Comparison of ENCODE assay signal across 9 cellular contexts in genomic region chr12:11762723-11763326, GRCh38.
A peak's percentile ranks its signal among the peaks of the same experiment; 100 is the strongest.
DNase-seq lines count a peak whose midpoint lies in the region; ATAC-seq and TF ChIP-seq lines count a peak whose summit lies in the region.
"Had no signal": no experiment of that assay in that cellular context is flagged by ENCODE, and none has a peak within 500 bp of the region (broad histone marks: within the 10 kb centered on the region; RNA-seq: fewer than 3 reads in every experiment).

No MANE protein-coding gene starts in this region.

- H3K4me3 ChIP-seq in heart left ventricle = no peak overlapping the region
- H3K4me3 ChIP-seq in right atrium auricular region = no peak overlapping the region
- no peak overlapping the region for H3K4me3 ChIP-seq in esophagus (ENCODE audit: low read depth in 1 of 2, low read length in 2 of 2)
- no peak overlapping the region for H3K4me3 ChIP-seq in upper lobe of left lung
- H3K4me3 ChIP-seq in suprapubic skin = no peak overlapping the region

- DNase-seq in heart left ventricle (no peak), right atrium auricular region (ENCODE audit: low spot score) (no peak), upper lobe of left lung (no peak), suprapubic skin (ENCODE audit: low spot score in 2 of 2) (no peak), RKO (ENCODE audit: low spot score) (no peak)
- DNase-seq in stimulated activated CD4-positive, alpha-beta T cell treated with anti-CD3 and anti-CD28 coated beads, Interleukin-15, amount 100 ng/mL, for 24 hours = no peak

- no peaks in the 10 kb centered on the region for H3K27me3 ChIP-seq in heart left ventricle
- no peaks in the 10 kb centered on the region for H3K27me3 ChIP-seq in right atrium auricular region
- H3K27me3 ChIP-seq in esophagus (ENCODE audit: control insufficient read depth in 1 of 2, insufficient read depth in 2 of 2, low read length in 2 of 2) = no peaks in the 10 kb centered on the region
- H3K27me3 ChIP-seq in upper lobe of left lung = no peaks in the 10 kb centered on the region
- no peaks in the 10 kb centered on the region for H3K27me3 ChIP-seq in suprapubic skin

- WGBS in heart left ventricle, 4 donors = 84 to 89% (median 86%) methylated on average over 9 of the region's 9 CpGs
- 73 to 75% methylated on average over 9 of the region's 9 CpGs for WGBS in esophagus, 2 donors
- 61 to 66% methylated on average over 9 of the region's 9 CpGs for WGBS in upper lobe of left lung, 2 donors
- 76% methylated on average over 9 of the region's 9 CpGs for WGBS in suprapubic skin

- no peak for TF ChIP-seq EP300 in upper lobe of left lung (IDR thresholded peaks at IDR 0.05)
- no peak for TF ChIP-seq EP300 in suprapubic skin (IDR thresholded peaks at IDR 0.05)

- intact Hi-C loops in heart left ventricle (cut with DNase I) = loop anchor here in 2 of 10 donors (10.0 kb wide), 2 partner anchors 52 to 102 kb away; no protein-coding TSS in a partner anchor

- H3K27ac ChIP-seq in heart left ventricle = peak overlapping the region in 7 of 12 donors; percentile 8 to 90 (median 24)
- H3K27ac ChIP-seq in right atrium auricular region = peak overlapping the region in 1 of 2 donors; percentile 10
- peak overlapping the region; percentile 15 to 68 for H3K27ac ChIP-seq in esophagus (ENCODE audit: low read depth in 2 of 2, low read length in 1 of 2)
- H3K27ac ChIP-seq in upper lobe of left lung = peak overlapping the region; percentile 40 to 53 (median 52)
- no peak overlapping the region for H3K27ac ChIP-seq in suprapubic skin

- ATAC-seq in heart left ventricle (no peak), HG03442 (IDR thresholded peaks at IDR 0.05; ENCODE audit: unreplicated experiment) (peak; percentile 34), upper lobe of left lung (ENCODE audit: low FRiP score in 2 of 2) (no peak)
- ATAC-seq: Panc1 had no signal

- TF ChIP-seq CTCF in heart left ventricle (IDR thresholded peaks at IDR 0.05) (no peak), right atrium auricular region (IDR thresholded peaks at IDR 0.05) (no peak), upper lobe of left lung (IDR thresholded peaks at IDR 0.05) (no peak), suprapubic skin (IDR thresholded peaks at IDR 0.05) (no peak)

- no peaks in the 10 kb centered on the region for H3K9me3 ChIP-seq in heart left ventricle
- no peaks in the 10 kb centered on the region for H3K9me3 ChIP-seq in right atrium auricular region
- H3K9me3 ChIP-seq in esophagus (ENCODE audit: control insufficient read depth in 2 of 2, insufficient read depth in 1 of 2, low read depth in 1 of 2, low read length in 1 of 2) = no peaks in the 10 kb centered on the region
- no peaks in the 10 kb centered on the region for H3K9me3 ChIP-seq in upper lobe of left lung
- no peaks in the 10 kb centered on the region for H3K9me3 ChIP-seq in suprapubic skin

- TF ChIP-seq POLR2A in heart left ventricle (IDR thresholded peaks at IDR 0.05) = no peak
- no peak for TF ChIP-seq POLR2A in upper lobe of left lung (IDR thresholded peaks at IDR 0.05)
- TF ChIP-seq POLR2A in suprapubic skin (IDR thresholded peaks at IDR 0.05) = no peak

- H3K4me1 ChIP-seq in heart left ventricle (peaks cover 10 to 96% (median 71%) of the 10 kb centered on the region in 12 donors), right atrium auricular region (peaks cover 0 to 53% of the 10 kb centered on the region in 2 donors), esophagus (ENCODE audit: control insufficient read depth in 2 of 2, insufficient read depth in 2 of 2, low read length in 1 of 2) (peaks cover 0 to 4% of the 10 kb centered on the region in 2 donors), upper lobe of left lung (peaks cover 51 to 72% (median 65%) of the 10 kb centered on the region in 4 donors), suprapubic skin (peaks cover 48% of the 10 kb centered on the region)

- H3K36me3 ChIP-seq in heart left ventricle (no peaks in the 10 kb centered on the region), right atrium auricular region (no peaks in the 10 kb centered on the region), esophagus (ENCODE audit: control insufficient read depth in 2 of 2, insufficient read depth in 2 of 2, low read length in 1 of 2) (peaks cover 0 to 3% of the 10 kb centered on the region in 2 donors), upper lobe of left lung (no peaks in the 10 kb centered on the region), suprapubic skin (no peaks in the 10 kb centered on the region)
